1 cellular context compared by ENCODE assay signal in genomic region chr3:194135806-194136518, GRCh38.
A peak's percentile ranks its signal among the peaks of the same experiment; 100 is the strongest.
TF ChIP-seq lines count a peak whose summit lies in the region.

HES1 (plus strand) TSS chr3:194136148; CDS start chr3:194136381, 233 bp downstream.

TF ChIP-seq in K562, 482 proteins besides CTCF, POLR2A, EP300 and RAD21 (continued from another document and continues in another):
- TF ChIP-seq, protein P1, sequence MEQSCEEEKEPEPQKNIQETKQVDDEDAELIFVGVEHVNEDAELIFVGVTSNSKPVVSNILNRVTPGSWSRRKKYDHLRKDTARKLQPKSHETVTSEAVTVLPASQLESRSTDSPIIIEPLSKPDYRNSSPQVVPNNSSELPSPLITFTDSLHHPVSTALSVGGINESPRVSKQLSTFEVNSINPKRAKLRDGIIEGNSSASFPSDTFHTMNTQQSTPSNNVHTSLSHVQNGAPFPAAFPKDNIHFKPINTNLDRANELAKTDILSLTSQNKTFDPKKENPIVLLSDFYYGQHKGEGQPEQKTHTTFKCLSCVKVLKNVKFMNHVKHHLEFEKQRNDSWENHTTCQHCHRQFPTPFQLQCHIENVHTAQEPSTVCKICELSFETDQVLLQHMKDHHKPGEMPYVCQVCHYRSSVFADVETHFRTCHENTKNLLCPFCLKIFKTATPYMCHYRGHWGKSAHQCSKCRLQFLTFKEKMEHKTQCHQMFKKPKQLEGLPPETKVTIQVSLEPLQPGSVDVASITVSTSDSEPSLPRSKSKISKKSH (CRISPR knock-in tag; IDR thresholded peaks at IDR 0.05), result no peak
- TF ChIP-seq ASH1L (IDR thresholded peaks at IDR 0.05; ENCODE audit: borderline replicate concordance, low read depth, partially characterized antibody) (peak; percentile 80), MLLT1 (IDR thresholded peaks at IDR 0.05) (peak; percentile 88 to 91), PTTG1 (tag; IDR thresholded peaks at IDR 0.05; ENCODE audit: low read depth) (no peak), ZBTB33 (CRISPR knock-in tag; IDR thresholded peaks at IDR 0.05) (no peak), GTF2A2 (tag; IDR thresholded peaks at IDR 0.05) (peak; percentile 80), U2AF2 (optimal IDR thresholded peaks at IDR 0.05; ENCODE audit: low read depth, low read length) (no peak), GTF2F1 (IDR thresholded peaks at IDR 0.05; ENCODE audit: low read depth, low read length) (no peak), KDM5B (IDR thresholded peaks at IDR 0.05; ENCODE audit: insufficient replicate concordance, low read depth, low read length) (peak; percentile 99), NR2C2 (CRISPR knock-in tag; IDR thresholded peaks at IDR 0.05) (peak; percentile 48; the same call in 1 of the 2 replicates), NR2C2 (tag; IDR thresholded peaks at IDR 0.05) (no peak; the same call in 1 of the 2 replicates), PBX2 (CRISPR knock-in tag; IDR thresholded peaks at IDR 0.05; ENCODE audit: low read depth) (peak; percentile 70), PBX2 (tag; conservative IDR thresholded peaks at IDR 0.05; ENCODE audit: low read depth) (peak; percentile 95), FOS (IDR thresholded peaks at IDR 0.05; ENCODE audit: extremely low read depth, insufficient read length) (peak; percentile 86), HMGN3 (IDR thresholded peaks at IDR 0.05; ENCODE audit: borderline replicate concordance, extremely low read depth, insufficient read length, low read depth, low read length) (peak; percentile 98), MAFK (IDR thresholded peaks at IDR 0.05; ENCODE audit: low read length) (no peak), ELK1 (CRISPR knock-in tag; IDR thresholded peaks at IDR 0.05) (no peak), CREB1 (IDR thresholded peaks at IDR 0.05) (peak; percentile 58), CREB1 (CRISPR knock-in tag; IDR thresholded peaks at IDR 0.05) (0 out of 2 replicates have a peak, but pooled peaks have one; percentile 24), TOE1 (IDR thresholded peaks at IDR 0.05; ENCODE audit: borderline replicate concordance) (no peak), TOE1 (CRISPR knock-in tag; IDR thresholded peaks at IDR 0.05; ENCODE audit: borderline replicate concordance, low read depth) (no peak), ZNF318 (IDR thresholded peaks at IDR 0.05; ENCODE audit: borderline replicate concordance in 1 of 2, low read depth in 1 of 2) (peak in 1 of 2 experiments; percentile 85; a peak in 1 of 4 replicates), ATF6 (CRISPR knock-in tag; IDR thresholded peaks at IDR 0.05) (0 out of 2 replicates have a peak, but pooled peaks have one; percentile 30), TGIF2 (CRISPR knock-in tag; IDR thresholded peaks at IDR 0.05) (no peak), CBFA2T3 (IDR thresholded peaks at IDR 0.05) (peak; percentile 61), ZNF639 (CRISPR knock-in tag; conservative IDR thresholded peaks at IDR 0.05 in 1 of 2, IDR thresholded peaks at IDR 0.05 in 1 of 2) (no peak), ZNF780A (CRISPR knock-in tag; IDR thresholded peaks at IDR 0.05) (no peak), PKNOX1 (IDR thresholded peaks at IDR 0.05) (peak; percentile 98), EP400 (IDR thresholded peaks at IDR 0.05) (peak; percentile 58), ZNF707 (CRISPR knock-in tag; conservative IDR thresholded peaks at IDR 0.05) (no peak), TEAD4 (IDR thresholded peaks at IDR 0.05; ENCODE audit: low read length) (peak; percentile 68), TEAD4 (CRISPR knock-in tag; IDR thresholded peaks at IDR 0.05; ENCODE audit: borderline replicate concordance) (no peak), ELF1 (tag; IDR thresholded peaks at IDR 0.05) (no peak), MBD2 (IDR thresholded peaks at IDR 0.05; ENCODE audit: borderline replicate concordance, low read depth) (peak; percentile 72; the same call in 1 of the 2 replicates), GTF2B (IDR thresholded peaks at IDR 0.05; ENCODE audit: extremely low read depth, insufficient read length) (peak; percentile 60)
